In genomic region chr9:73872693-73873092, GRCh38 we compare ENCODE assay signal across 25 cellular contexts.
DNase-seq lines count a peak whose midpoint lies in the region; ATAC-seq, FAIRE-seq and TF ChIP-seq lines count a peak whose summit lies in the region.
"Had no signal": no experiment of that assay in that cellular context is flagged by ENCODE, and none has a peak within 500 bp of the region (broad histone marks: within the 10 kb centered on the region; RNA-seq: fewer than 3 reads in every experiment).

No MANE protein-coding gene starts in this region.

- H4K20me1 ChIP-seq in K562 (replicated peaks; ENCODE audit: control insufficient read depth, insufficient read depth, low read length): no peaks in the 10 kb centered on the region
- H4K20me1 ChIP-seq: BLaER1 had no signal

- no peak for TF ChIP-seq POLR2A in K562 (conservative IDR thresholded peaks at IDR 0.05)

- H3K4me1 ChIP-seq in K562 (replicated peaks in 1 of 2; ENCODE audit: control insufficient read depth in 2 of 2, insufficient read depth in 2 of 2, low read length in 2 of 2): no peaks in the 10 kb centered on the region
- H3K4me1 ChIP-seq: BE2C had no signal

- ATAC-seq in K562: no peak
- ATAC-seq: GM12878 had no signal

- no peak for FAIRE-seq in K562 (lab: Jason Lieb, UNC)
- FAIRE-seq: A204.1, G401.6, GM12878, GM12892, GM18507 had no signal

- no peak overlapping the region for H3K9ac ChIP-seq in K562 (ENCODE audit: insufficient read depth in 1 of 2, low read depth in 2 of 2, low read length in 2 of 2)
- H3K9ac ChIP-seq: BLaER1 had no signal

- H2AFZ ChIP-seq in K562 (ENCODE audit: low read depth, low read length): no peak overlapping the region

- BruUV-seq in K562 (replicated peaks; lab: Mats Ljungman, UMichigan): no TSS peak

- no peak overlapping the region for H3K4me3 ChIP-seq in K562
- H3K4me3 ChIP-seq: BLaER1, GM12878 had no signal

- TF ChIP-seq CTCF in K562 (IDR thresholded peaks at IDR 0.05 in 2 of 3, conservative IDR thresholded peaks at IDR 0.05 in 1 of 3; ENCODE audit: insufficient read depth in 2 of 3, low read depth in 1 of 3, low read length in 3 of 3): no peak

- no peaks in the 10 kb centered on the region for H3K36me3 ChIP-seq in K562 (ENCODE audit: control insufficient read depth, insufficient read depth, low read length)
- H3K36me3 ChIP-seq: BE2C, BLaER1 had no signal

- in situ Hi-C loops in K562 (cut with MboI): no loop called here

- no peak overlapping the region for H3K4me2 ChIP-seq in K562 (ENCODE audit: insufficient read depth, low read length)
- H3K4me2 ChIP-seq: BLaER1 had no signal

- intact Hi-C loops in K562 (cut with micrococcal nuclease): no loop called here

- 46% methylated on average over 6 of the region's 6 CpGs for WGBS in K562 (ENCODE audit: insufficient coverage, low coverage, missing lambda C conversion rate)

- CTCF ChIA-PET in K562 (lab: Yijun Ruan, JAX; ENCODE audit: low intra/inter-chr PET ratio): no interaction called here

- no peak overlapping the region for H3K27ac ChIP-seq in K562 (ENCODE audit: extremely low read depth, low read depth, low read length)
- H3K27ac ChIP-seq: BLaER1 had no signal

- DNase-seq in K562 (ENCODE audit: extremely low read depth in 1 of 4, low spot score in 3 of 4) (no peak), left kidney (ENCODE audit: low read depth, low spot score) (peak; percentile 89), renal cortical epithelial cell (ENCODE audit: low read depth) (peak; percentile 23), GM03348 (ENCODE audit: low spot score) (no peak), DMS79 (lab: John Stamatoyannopoulos, UW) (no peak), AG08396 (ENCODE audit: low spot score) (no peak), midbrain (lab: John Stamatoyannopoulos, UW) (no peak)
- DNase-seq: 8988T; BE2C; C1 segment of cervical spinal cord; CD4-positive, alpha-beta memory T cell; CD4-positive, CD25-positive, alpha-beta regulatory T cell; CD8-positive, alpha-beta memory T cell; COR-L47; DMS 273 treated with DMSO at 0.1 percent for 48 hours; DMS153; DMS53; DMS79 treated with DMSO at 0.1 percent for 48 hours; GF-D8 had no signal

- POLR2A ChIA-PET in K562 (lab: Yijun Ruan, JAX): no interaction called here

- no peaks in the 10 kb centered on the region for H3K27me3 ChIP-seq in K562 (ENCODE audit: control insufficient read depth in 2 of 2, insufficient read depth in 2 of 2, low read length in 2 of 2)
- H3K27me3 ChIP-seq: BE2C, BLaER1 had no signal

- no peaks in the 10 kb centered on the region for H3K9me3 ChIP-seq in K562 (replicated peaks; ENCODE audit: control insufficient read depth, insufficient read depth, low read depth, low read length)
- H3K9me3 ChIP-seq: BE2C, BLaER1 had no signal

- no peak for TF ChIP-seq EP300 in K562 (IDR thresholded peaks at IDR 0.05; ENCODE audit: low read length)

- no peaks in the 10 kb centered on the region for H3K9me1 ChIP-seq in K562 (ENCODE audit: control insufficient read depth, insufficient read depth, low read length)

- TF ChIP-seq RAD21 in K562 (CRISPR knock-in tag; conservative IDR thresholded peaks at IDR 0.05 in 1 of 2, IDR thresholded peaks at IDR 0.05 in 1 of 2): no peak

- H3K79me2 ChIP-seq in K562 (ENCODE audit: control insufficient read depth, insufficient read depth, low read length): no peaks in the 10 kb centered on the region

TF ChIP-seq in K562, 482 proteins besides CTCF, POLR2A, EP300 and RAD21:
- no peak for TF ChIP-seq PBX2 (CRISPR knock-in tag; IDR thresholded peaks at IDR 0.05; ENCODE audit: low read depth)
- TF ChIP-seq PBX2 (tag; conservative IDR thresholded peaks at IDR 0.05; ENCODE audit: low read depth): peak; percentile 63
- no peak for TF ChIP-seq RCOR1 (IDR thresholded peaks at IDR 0.05; ENCODE audit: borderline replicate concordance in 1 of 2, low read depth in 2 of 2, low read length in 2 of 2)

Comparison
In these comparisons a context has a peak if more than half of its experiments do, and no peak if none do; other contexts are left out.
1. DNase-seq: peak in left kidney (single experiment) and renal cortical epithelial cell (single experiment); none in K562 (0 of 4), GM03348 (single experiment), DMS79 (single experiment), AG08396 (single experiment) and midbrain (single experiment).